8 cellular contexts compared by ENCODE assay signal in the genomic region with DNA sequence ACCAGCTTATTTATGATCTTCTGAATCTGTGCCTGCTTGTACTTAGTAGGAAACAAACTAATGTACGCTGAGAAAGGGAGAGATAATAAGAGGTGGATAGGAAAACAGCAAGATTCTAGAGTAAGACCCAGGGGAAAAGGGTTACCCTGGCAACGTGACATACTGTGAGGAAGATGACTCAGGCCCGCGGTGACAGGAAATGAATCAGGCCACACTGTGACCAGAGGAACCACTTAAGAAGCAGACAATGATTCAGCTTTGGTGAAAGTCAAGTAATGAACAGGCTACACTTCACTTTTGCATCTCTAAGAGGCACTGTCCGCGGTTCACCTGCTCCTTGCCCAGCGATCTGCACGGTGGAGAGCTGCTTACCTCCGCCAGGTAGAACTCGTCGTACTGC.
A peak's percentile ranks its signal among the peaks of the same experiment; 100 is the strongest.
DNase-seq lines count a peak whose midpoint lies in the region; ATAC-seq and TF ChIP-seq lines count a peak whose summit lies in the region.

No MANE protein-coding gene starts in this region.

- no peak overlapping the region for H3K4me3 ChIP-seq in AG04449 (ENCODE audit: low read depth, low read length)

- TF ChIP-seq CTCF in AG04449 (IDR thresholded peaks at IDR 0.05; ENCODE audit: insufficient read depth, low read length, missing control alignments) = no peak

- H3K36me3 Mint-ChIP-seq in activated naive CD8-positive, alpha-beta T cell treated with anti-CD3 and anti-CD28 coated beads for 36 hours = no peaks in the 10 kb centered on the region

- no peaks in the 10 kb centered on the region for H3K9me3 Mint-ChIP-seq in activated naive CD8-positive, alpha-beta T cell treated with anti-CD3 and anti-CD28 coated beads for 36 hours

- DNase-seq in AG04449 (ENCODE audit: low read depth, low spot score) = peak; percentile 77
- DNase-seq in NCI-H748 treated with DMSO at 0.1 percent for 48 hours (lab: John Stamatoyannopoulos, UW) = peak; percentile 81
- DNase-seq in activated naive CD8-positive, alpha-beta T cell treated with anti-CD3 and anti-CD28 coated beads for 36 hours = peak; percentile 6
- peak; percentile 82 for DNase-seq in non-pigmented ciliary epithelial cell (ENCODE audit: low read depth)
- DNase-seq in nucleus accumbens (lab: John Stamatoyannopoulos, UW) = no peak
- no peak for DNase-seq in NCI-H1105 (lab: John Stamatoyannopoulos, UW)

- CTCF ChIA-PET in AG04449 (lab: Yijun Ruan, JAX) = interaction anchor here (1.0 kb wide), 1 partner anchor 10 kb away, joined by 4 read pairs; no protein-coding TSS in a partner anchor

- H3K27ac Mint-ChIP-seq in activated naive CD8-positive, alpha-beta T cell treated with anti-CD3 and anti-CD28 coated beads for 36 hours = no peak overlapping the region

- POLR2A ChIA-PET in AG04449 (lab: Yijun Ruan, JAX) = no interaction called here

- peak; percentile 97 for ATAC-seq in GM18861 (IDR thresholded peaks at IDR 0.05; ENCODE audit: unreplicated experiment)
- peak; percentile 97 for ATAC-seq in HG02973 (IDR thresholded peaks at IDR 0.05; ENCODE audit: unreplicated experiment)

- peaks cover 4% of the 10 kb centered on the region for H3K4me1 Mint-ChIP-seq in activated naive CD8-positive, alpha-beta T cell treated with anti-CD3 and anti-CD28 coated beads for 36 hours

- peaks cover 11% of the 10 kb centered on the region for H3K27me3 Mint-ChIP-seq in activated naive CD8-positive, alpha-beta T cell treated with anti-CD3 and anti-CD28 coated beads for 36 hours

- H3K4me3 Mint-ChIP-seq in activated naive CD8-positive, alpha-beta T cell treated with anti-CD3 and anti-CD28 coated beads for 36 hours = no peak overlapping the region

Comparison
In these comparisons a context has a peak if more than half of its experiments do, and no peak if none do; other contexts are left out.
1. DNase-seq: peak in AG04449 (single experiment), NCI-H748 treated with DMSO at 0.1 percent for 48 hours (single experiment), activated naive CD8-positive, alpha-beta T cell treated with anti-CD3 and anti-CD28 coated beads for 36 hours (single experiment) and non-pigmented ciliary epithelial cell (single experiment); none in nucleus accumbens (0 of 56) and NCI-H1105 (single experiment).